17 cellular contexts compared by ENCODE assay signal in the genomic region with DNA sequence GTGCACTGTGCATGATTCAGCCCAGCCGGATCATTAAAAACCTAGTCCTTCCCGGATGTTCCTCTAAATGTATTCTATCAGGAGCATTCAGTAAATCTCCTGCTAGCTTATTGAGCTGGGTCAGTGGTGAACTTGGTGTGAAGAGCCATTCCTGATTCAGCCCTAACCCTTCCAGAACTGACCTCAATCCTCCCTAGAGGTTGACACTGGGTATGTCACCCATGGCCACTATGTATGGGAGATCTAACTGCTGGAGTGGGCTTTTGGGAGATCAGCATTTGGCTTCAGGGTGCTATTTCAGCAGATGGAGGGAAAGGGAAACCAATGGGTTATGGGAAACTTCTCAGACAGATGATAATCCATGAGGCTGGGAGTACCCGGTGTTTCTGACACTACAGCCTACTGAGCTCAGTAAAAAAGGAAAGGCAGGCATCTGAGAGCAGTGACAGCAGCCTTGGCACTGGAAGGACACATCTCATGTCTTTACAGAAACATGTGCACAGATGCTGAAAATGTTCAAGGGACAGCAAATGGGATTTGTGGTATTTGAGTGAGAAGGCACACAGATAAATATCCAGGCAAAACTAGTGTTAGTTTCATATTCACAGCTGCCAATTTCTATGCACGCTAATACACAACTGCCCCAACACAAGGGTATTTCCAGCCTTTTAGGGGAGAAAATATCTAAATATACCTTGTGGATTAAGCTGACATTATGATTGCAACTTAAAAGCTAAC.
A peak's percentile ranks its signal among the peaks of the same experiment; 100 is the strongest.
DNase-seq lines count a peak whose midpoint lies in the region; ATAC-seq and TF ChIP-seq lines count a peak whose summit lies in the region.
"Had no signal": no experiment of that assay in that cellular context is flagged by ENCODE, and none has a peak within 500 bp of the region (broad histone marks: within the 10 kb centered on the region; RNA-seq: fewer than 3 reads in every experiment).

No MANE protein-coding gene starts in this region.

- CTCF ChIA-PET in HEK293T (lab: Yijun Ruan, JAX) = no interaction called here
- CTCF ChIA-PET in GM10248 (lab: Yijun Ruan, JAX) = interaction anchor here (1.0 to 1.9 kb wide), 3 partner anchors 16 to 314 kb away, joined by 3 to 4 read pairs (median 3); no protein-coding TSS in a partner anchor

- TF ChIP-seq CTCF in osteocyte (IDR thresholded peaks at IDR 0.05) (no peak), GM10248 (IDR thresholded peaks at IDR 0.05; ENCODE audit: control extremely low read depth, extremely low read depth, low read depth, missing control alignments) (no peak)

- ATAC-seq in GM18511 (IDR thresholded peaks at IDR 0.05; ENCODE audit: unreplicated experiment) = peak; percentile 60
- ATAC-seq in GM18907 (IDR thresholded peaks at IDR 0.05; ENCODE audit: unreplicated experiment) = no peak
- ATAC-seq: left lung; naive thymus-derived CD4-positive, alpha-beta T cell; right cardiac atrium had no signal

- H3K27ac Mint-ChIP-seq in osteocyte (ENCODE audit: unreplicated experiment) = no peak overlapping the region
- H3K27ac Mint-ChIP-seq: naive thymus-derived CD4-positive, alpha-beta T cell had no signal

- H3K4me1 Mint-ChIP-seq in osteocyte (ENCODE audit: unreplicated experiment) = peaks cover 17% of the 10 kb centered on the region
- H3K4me1 Mint-ChIP-seq: naive thymus-derived CD4-positive, alpha-beta T cell had no signal

- peak; percentile 24 for DNase-seq in HEK293T (ENCODE audit: extremely low spot score)
- peak; percentile 73 for DNase-seq in LHCN-M2 (ENCODE audit: low read depth)
- DNase-seq in osteocyte (ENCODE audit: extremely low spot score, unreplicated experiment) = peak; percentile 32
- DNase-seq in GM10248 (ENCODE audit: extremely low spot score) = no peak
- no peak for DNase-seq in NCI-H226
- DNase-seq: activated CD4-positive, alpha-beta T cell treated with anti-CD3 and anti-CD28 coated beads, Interleukin-2, amount 50 U/mL, for 48 hours; activated effector memory CD4-positive, alpha-beta T cell treated with Interleukin-2 at 50 U/mL for 16 hours; hypothalamus; left lung; naive thymus-derived CD4-positive, alpha-beta T cell; right cardiac atrium; SJCRH30; stimulated activated CD4-positive, alpha-beta T cell treated with anti-CD3 and anti-CD28 coated beads, Interleukin-4, amount 100 ng/mL, for 24 hours; T1000; trophoblast cell had no signal

- POLR2A ChIA-PET in HEK293T (lab: Yijun Ruan, JAX) = no interaction called here
- POLR2A ChIA-PET in GM10248 (lab: Yijun Ruan, JAX) = no interaction called here

- H3K4me3 Mint-ChIP-seq in osteocyte (ENCODE audit: unreplicated experiment) = no peak overlapping the region
- H3K4me3 Mint-ChIP-seq: naive thymus-derived CD4-positive, alpha-beta T cell had no signal

- H3K36me3 Mint-ChIP-seq in osteocyte (ENCODE audit: unreplicated experiment) = no peaks in the 10 kb centered on the region

- H3K27me3 Mint-ChIP-seq in osteocyte (ENCODE audit: unreplicated experiment) = no peaks in the 10 kb centered on the region

- H3K9me3 Mint-ChIP-seq in osteocyte (ENCODE audit: unreplicated experiment) = peaks cover 6% of the 10 kb centered on the region

TF ChIP-seq in HEK293T, 16 proteins besides CTCF, POLR2A, EP300 and RAD21:
- no peak for TF ChIP-seq FOXA1 (IDR thresholded peaks at IDR 0.05)

Comparison
In these comparisons a context has a peak if more than half of its experiments do, and no peak if none do; other contexts are left out.
1. DNase-seq: peak in HEK293T (single experiment), LHCN-M2 (single experiment) and osteocyte (single experiment); none in GM10248 (single experiment) and NCI-H226 (single experiment).